In the genomic region with DNA sequence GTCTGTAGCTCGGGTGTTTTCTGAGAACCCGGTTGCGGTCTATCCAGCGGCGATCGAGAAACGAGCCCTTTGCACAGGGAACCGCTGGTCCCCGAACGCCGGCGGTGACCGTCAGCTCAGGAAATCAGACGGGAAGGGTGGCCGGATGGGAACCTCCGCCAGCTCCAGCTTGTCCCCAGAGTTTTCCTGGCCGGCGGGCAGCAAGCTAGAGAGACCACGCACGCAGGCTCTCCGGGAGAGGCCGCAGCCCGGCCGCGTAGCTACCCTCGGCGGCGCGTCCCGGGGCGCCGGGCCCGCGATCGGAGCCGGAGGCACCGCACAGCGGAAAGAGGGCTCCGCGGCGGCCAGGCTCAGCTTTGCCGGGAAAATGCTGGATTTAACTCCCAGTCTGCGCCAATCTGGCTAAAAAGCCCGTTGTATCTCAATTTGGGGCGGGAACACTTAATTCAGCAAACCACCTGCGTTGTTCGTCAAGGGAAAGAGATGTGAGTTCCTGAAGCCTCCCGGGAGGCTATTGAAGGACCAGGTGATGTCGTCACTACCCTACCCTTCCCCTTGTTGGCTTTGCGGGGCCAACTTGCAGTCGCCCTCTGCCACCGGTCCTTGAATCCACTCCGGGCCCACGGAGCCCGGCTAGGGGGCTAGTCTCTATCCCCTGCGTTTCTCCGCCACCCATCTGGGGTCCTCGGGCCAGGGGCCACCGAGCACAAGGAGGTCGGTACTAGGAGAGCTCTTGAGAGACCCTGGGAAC, we compare ENCODE assay signal across 8 cellular contexts. TPM values are rescaled to one million over a fixed set of nuclear protein-coding genes. Genes with fewer than 3 reads are reported as not detected.
A peak's percentile ranks its signal among the peaks of the same experiment; 100 is the strongest.
DNase-seq lines count a peak whose midpoint lies in the region; ATAC-seq and TF ChIP-seq lines count a peak whose summit lies in the region.

No MANE protein-coding gene starts in this region.

- TF ChIP-seq CTCF in mucosa of descending colon (IDR thresholded peaks at IDR 0.05) (no peak), tibial nerve (IDR thresholded peaks at IDR 0.05) (no peak)

- DNase-seq in activated naive CD4-positive, alpha-beta T cell treated with Interleukin-2 at 50 U/mL for 16 hours, result peak; percentile 11
- no peak for DNase-seq in activated naive CD4-positive, alpha-beta T cell (lab: John Stamatoyannopoulos, UW)
- peak; percentile 76 for DNase-seq in activated CD4-positive, alpha-beta T cell treated with anti-CD3 and anti-CD28 coated beads, Interleukin-2, amount 10 ng/mL, durations not matched to agents 24 days and 14 days
- DNase-seq in mucosa of descending colon, result peak; percentile 32 to 58 (median 44)
- DNase-seq in tibial nerve (ENCODE audit: low spot score in 2 of 2), result peak in 1 of 2 donors; percentile 14
- no peak for DNase-seq in middle frontal gyrus (ENCODE audit: extremely low spot score, low spot score)

- no peak overlapping the region for H3K4me3 ChIP-seq in mucosa of descending colon
- peak overlapping the region; percentile 27 to 55 (median 54) for H3K4me3 ChIP-seq in tibial nerve

- H3K27me3 Mint-ChIP-seq in activated CD4-positive, alpha-beta T cell treated with anti-CD3 and anti-CD28 coated beads, Interleukin-2, amount 10 ng/mL, durations not matched to agents 24 days and 14 days, result peaks cover 37% of the 10 kb centered on the region

- 6 to 19% methylated on average over 32 to 59 of the region's 60 CpGs for WGBS in tibial nerve, 2 donors

- H3K4me3 Mint-ChIP-seq in activated CD4-positive, alpha-beta T cell treated with anti-CD3 and anti-CD28 coated beads, Interleukin-2, amount 10 ng/mL, durations not matched to agents 24 days and 14 days, result peak overlapping the region; percentile 87

- ATAC-seq in esophagus mucosa (peak; percentile 39), mucosa of descending colon (peak; percentile 50), GM19035 (IDR thresholded peaks at IDR 0.05; ENCODE audit: unreplicated experiment) (no peak)

- H3K4me1 ChIP-seq in mucosa of descending colon (ENCODE audit: low read depth), result peaks cover 19% of the 10 kb centered on the region
- peaks cover 0 to 20% (median 8%) of the 10 kb centered on the region in 4 donors for H3K4me1 ChIP-seq in tibial nerve

- no peaks in the 10 kb centered on the region for H3K9me3 ChIP-seq in mucosa of descending colon
- no peaks in the 10 kb centered on the region for H3K9me3 ChIP-seq in tibial nerve

- H3K9me3 Mint-ChIP-seq in activated CD4-positive, alpha-beta T cell treated with anti-CD3 and anti-CD28 coated beads, Interleukin-2, amount 10 ng/mL, durations not matched to agents 24 days and 14 days, result no peaks in the 10 kb centered on the region

- TF ChIP-seq EP300 in tibial nerve (IDR thresholded peaks at IDR 0.05), result no peak

- H3K36me3 ChIP-seq in mucosa of descending colon (ENCODE audit: low read depth), result no peaks in the 10 kb centered on the region
- H3K36me3 ChIP-seq in tibial nerve, result no peaks in the 10 kb centered on the region

- intact Hi-C loops in activated CD4-positive, alpha-beta T cell treated with anti-CD3 and anti-CD28 coated beads, Interleukin-2, amount 10 ng/mL, durations not matched to agents 24 days and 14 days (cut with micrococcal nuclease), result loop anchor here (2.0 kb wide), 2 partner anchors 45 to 123 kb away; no protein-coding TSS in a partner anchor
- intact Hi-C loops in mucosa of descending colon (cut with DNase I, micrococcal nuclease), result no loop called here

- no peaks in the 10 kb centered on the region for H3K36me3 Mint-ChIP-seq in activated CD4-positive, alpha-beta T cell treated with anti-CD3 and anti-CD28 coated beads, Interleukin-2, amount 10 ng/mL, durations not matched to agents 24 days and 14 days (ENCODE audit: low read depth)

- H3K27ac ChIP-seq in tibial nerve, result peak overlapping the region in 3 of 4 donors; percentile 46 to 79 (median 72)

- H3K4me1 Mint-ChIP-seq in activated CD4-positive, alpha-beta T cell treated with anti-CD3 and anti-CD28 coated beads, Interleukin-2, amount 10 ng/mL, durations not matched to agents 24 days and 14 days, result peaks cover 21% of the 10 kb centered on the region

- no peak overlapping the region for H3K27ac Mint-ChIP-seq in activated CD4-positive, alpha-beta T cell treated with anti-CD3 and anti-CD28 coated beads, Interleukin-2, amount 10 ng/mL, durations not matched to agents 24 days and 14 days

- no peak for TF ChIP-seq POLR2A in tibial nerve (IDR thresholded peaks at IDR 0.05)

- peaks cover 0 to 20% of the 10 kb centered on the region in 2 donors for H3K27me3 ChIP-seq in tibial nerve

RNA-seq across cellular contexts. Expression of a gene that starts 0.9 kb away (rescaled TPM):
- not detected in 2 replicates for total RNA-seq in activated CD4-positive, alpha-beta T cell treated with anti-CD3 and anti-CD28 coated beads, Interleukin-2, amount 10 ng/mL, durations not matched to agents 24 days and 14 days
- total RNA-seq in esophagus mucosa (4.8 TPM), mucosa of descending colon (1 to 10 TPM in 1 of 3 donors, under 1 TPM in 2; 0.80 to 1.2 (median 0.84) TPM), tibial nerve (1 to 10 TPM in 2 of 4 donors, under 1 TPM in 2; 0.22 to 1.2 (median 0.92) TPM)

RNA-seq across cellular contexts. Expression of a gene that starts 43.6 kb away (rescaled TPM):
- total RNA-seq in activated CD4-positive, alpha-beta T cell treated with anti-CD3 and anti-CD28 coated beads, Interleukin-2, amount 10 ng/mL, durations not matched to agents 24 days and 14 days, result 7.6 and 9.1 TPM in 2 replicates
- total RNA-seq in esophagus mucosa (26.6 TPM), mucosa of descending colon (10 to 100 TPM; 20.6 to 34.5 (median 29.6) TPM), tibial nerve (10 to 100 TPM; 36.6 to 57.9 (median 39.5) TPM)

Comparison
In these comparisons a context has a peak if more than half of its experiments do, and no peak if none do; other contexts are left out.
1. DNase-seq: peak in activated naive CD4-positive, alpha-beta T cell treated with Interleukin-2 at 50 U/mL for 16 hours (single experiment), activated CD4-positive, alpha-beta T cell treated with anti-CD3 and anti-CD28 coated beads, Interleukin-2, amount 10 ng/mL, durations not matched to agents 24 days and 14 days (single experiment) and mucosa of descending colon (3 of 3); none in activated naive CD4-positive, alpha-beta T cell (0 of 4) and middle frontal gyrus (single experiment).